In the genomic region with DNA sequence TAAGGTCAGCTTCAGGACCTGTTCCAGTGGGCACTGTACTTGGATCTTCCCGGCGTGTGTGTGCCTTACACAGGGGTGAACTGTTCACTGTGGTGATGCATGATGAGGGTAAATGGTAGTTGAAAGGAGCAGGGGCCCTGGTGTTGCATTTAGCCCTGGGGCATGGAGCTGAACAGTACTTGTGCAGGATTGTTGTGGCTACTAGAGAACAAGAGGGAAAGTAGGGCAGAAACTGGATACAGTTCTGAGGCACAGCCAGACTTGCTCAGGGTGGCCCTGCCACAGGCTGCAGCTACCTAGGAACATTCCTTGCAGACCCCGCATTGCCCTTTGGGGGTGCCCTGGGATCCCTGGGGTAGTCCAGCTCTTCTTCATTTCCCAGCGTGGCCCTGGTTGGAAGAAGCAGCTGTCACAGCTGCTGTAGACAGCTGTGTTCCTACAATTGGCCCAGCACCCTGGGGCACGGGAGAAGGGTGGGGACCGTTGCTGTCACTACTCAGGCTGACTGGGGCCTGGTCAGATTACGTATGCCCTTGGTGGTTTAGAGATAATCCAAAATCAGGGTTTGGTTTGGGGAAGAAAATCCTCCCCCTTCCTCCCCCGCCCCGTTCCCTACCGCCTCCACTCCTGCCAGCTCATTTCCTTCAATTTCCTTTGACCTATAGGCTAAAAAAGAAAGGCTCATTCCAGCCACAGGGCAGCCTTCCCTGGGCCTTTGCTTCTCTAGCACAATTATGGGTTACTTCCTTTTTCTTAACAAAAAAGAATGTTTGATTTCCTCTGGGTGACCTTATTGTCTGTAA, we compare ENCODE assay signal across 1 cellular context.
TF ChIP-seq lines count a peak whose summit lies in the region.

No MANE protein-coding gene starts in this region.

TF ChIP-seq in endothelial cell of umbilical vein, 7 proteins besides CTCF, POLR2A, EP300 and RAD21 (continued from another document):
- TF ChIP-seq FOS (IDR thresholded peaks at IDR 0.05; ENCODE audit: borderline replicate concordance, insufficient read depth, low read length) (peak; percentile 80), MYC (IDR thresholded peaks at IDR 0.05; ENCODE audit: low read depth, low read length) (no peak), POLR2AphosphoS5 (IDR thresholded peaks at IDR 0.05; ENCODE audit: insufficient read depth, low read depth, low read length) (peak; percentile 46), EZH2 (IDR thresholded peaks at IDR 0.05; ENCODE audit: borderline replicate concordance, low read depth, low read length, severe bottlenecking) (no peak)
TF ChIP-seq in endothelial cell of umbilical vein: peak in this region for 3.
